1 cellular context compared by ENCODE assay signal in the genomic region with DNA sequence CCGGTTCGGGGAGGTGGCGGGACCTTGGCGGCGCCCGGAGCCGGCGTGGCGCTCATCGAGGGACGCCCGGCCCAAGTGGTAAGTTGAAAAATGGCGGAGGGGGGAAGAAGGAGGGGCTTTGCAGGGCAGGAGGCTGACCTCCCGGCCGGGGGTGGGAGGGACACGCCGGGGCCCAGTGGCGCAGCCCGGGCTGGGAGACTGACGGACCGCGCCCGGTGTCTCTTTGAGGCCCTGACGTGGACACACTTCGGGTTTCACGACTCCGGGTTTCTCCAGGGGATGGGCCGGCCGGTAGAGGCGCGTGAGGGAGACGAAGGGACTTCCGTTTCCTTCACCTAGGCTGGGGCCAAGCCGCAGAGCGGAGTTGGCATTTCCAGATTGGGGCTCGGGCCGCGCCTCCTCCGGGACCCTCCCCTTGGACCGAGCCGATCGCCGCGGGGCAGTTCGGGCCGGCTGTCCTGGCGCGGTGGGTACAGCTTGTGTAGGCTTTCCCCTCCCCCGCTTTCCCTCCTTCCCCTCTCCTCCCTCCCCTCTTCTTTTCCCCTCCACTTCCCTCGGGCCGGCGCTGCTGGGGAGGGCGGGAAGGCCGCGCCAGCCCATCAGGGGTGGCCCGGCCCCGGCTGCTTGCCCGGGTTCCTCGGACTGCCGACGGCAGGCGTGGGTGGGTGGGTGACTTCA.
TF ChIP-seq lines count a peak whose summit lies in the region.

Gene XIAP (plus strand): TSS at position 226 of the 678 bp plus-strand sequence. CDS start 25,610 bp downstream, outside the sequence.

TF ChIP-seq in HepG2, 621 proteins besides CTCF, POLR2A, EP300 and RAD21 (continued from another document):
- TF ChIP-seq, protein P1, sequence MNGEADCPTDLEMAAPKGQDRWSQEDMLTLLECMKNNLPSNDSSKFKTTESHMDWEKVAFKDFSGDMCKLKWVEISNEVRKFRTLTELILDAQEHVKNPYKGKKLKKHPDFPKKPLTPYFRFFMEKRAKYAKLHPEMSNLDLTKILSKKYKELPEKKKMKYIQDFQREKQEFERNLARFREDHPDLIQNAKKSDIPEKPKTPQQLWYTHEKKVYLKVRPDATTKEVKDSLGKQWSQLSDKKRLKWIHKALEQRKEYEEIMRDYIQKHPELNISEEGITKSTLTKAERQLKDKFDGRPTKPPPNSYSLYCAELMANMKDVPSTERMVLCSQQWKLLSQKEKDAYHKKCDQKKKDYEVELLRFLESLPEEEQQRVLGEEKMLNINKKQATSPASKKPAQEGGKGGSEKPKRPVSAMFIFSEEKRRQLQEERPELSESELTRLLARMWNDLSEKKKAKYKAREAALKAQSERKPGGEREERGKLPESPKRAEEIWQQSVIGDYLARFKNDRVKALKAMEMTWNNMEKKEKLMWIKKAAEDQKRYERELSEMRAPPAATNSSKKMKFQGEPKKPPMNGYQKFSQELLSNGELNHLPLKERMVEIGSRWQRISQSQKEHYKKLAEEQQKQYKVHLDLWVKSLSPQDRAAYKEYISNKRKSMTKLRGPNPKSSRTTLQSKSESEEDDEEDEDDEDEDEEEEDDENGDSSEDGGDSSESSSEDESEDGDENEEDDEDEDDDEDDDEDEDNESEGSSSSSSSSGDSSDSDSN (CRISPR knock-in tag; IDR thresholded peaks at IDR 0.05): peak; percentile 84
- TF ChIP-seq FOXO1 (CRISPR knock-in tag; IDR thresholded peaks at IDR 0.05): 0 out of 2 replicates have a peak, but pooled peaks have one; percentile 9
- TF ChIP-seq SPEN (CRISPR knock-in tag; IDR thresholded peaks at IDR 0.05; ENCODE audit: low read depth): no peak
- no peak for TF ChIP-seq IKZF1 (IDR thresholded peaks at IDR 0.05)
- 0 out of 2 replicates have a peak, but pooled peaks have one; percentile 6 for TF ChIP-seq CREB1 (IDR thresholded peaks at IDR 0.05)
- no peak for TF ChIP-seq CREB1 (CRISPR knock-in tag; IDR thresholded peaks at IDR 0.05)
- TF ChIP-seq CHD2 (IDR thresholded peaks at IDR 0.05; ENCODE audit: low read depth, low read length): no peak
- 0 out of 2 replicates have a peak, but pooled peaks have one; percentile 16 for TF ChIP-seq HDAC2 (CRISPR knock-in tag; IDR thresholded peaks at IDR 0.05)
- no peak for TF ChIP-seq TOPORS (CRISPR knock-in tag; IDR thresholded peaks at IDR 0.05)
